In the genomic region with DNA sequence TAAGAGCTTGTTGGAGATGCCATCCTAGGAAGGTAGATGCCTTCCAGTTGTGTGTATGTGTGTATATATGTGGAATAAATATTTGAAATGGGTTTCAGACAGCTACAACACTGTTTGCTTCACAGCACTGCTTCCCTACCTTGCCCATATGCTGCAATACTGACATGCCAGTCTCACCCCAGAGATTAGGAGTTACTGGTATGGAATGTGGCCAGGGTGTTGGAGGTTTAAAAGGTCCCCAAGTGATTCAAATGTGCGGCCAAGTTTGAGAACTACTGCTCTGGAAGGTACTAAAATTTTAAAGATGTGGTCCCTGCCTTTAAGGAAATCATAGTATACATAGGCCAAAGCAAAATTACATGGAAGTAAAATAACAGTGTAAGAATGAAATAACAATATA, we compare ENCODE assay signal across 21 cellular contexts. TPM values are rescaled to one million over a fixed set of nuclear protein-coding genes. Genes with fewer than 3 reads are reported as not detected.
DNase-seq lines count a peak whose midpoint lies in the region; ATAC-seq, FAIRE-seq and TF ChIP-seq lines count a peak whose summit lies in the region.
"Had no signal": no experiment of that assay in that cellular context is flagged by ENCODE, and none has a peak within 500 bp of the region (broad histone marks: within the 10 kb centered on the region; RNA-seq: fewer than 3 reads in every experiment).

No MANE protein-coding gene starts in this region.

- CTCF ChIA-PET in activated naive CD4-positive, alpha-beta T cell treated with anti-CD3 and anti-CD28 coated beads for 36 hours (lab: Charles Lee) = no interaction called here

- no peak for TF ChIP-seq CTCF in dorsolateral prefrontal cortex (IDR thresholded peaks at IDR 0.05 in 54 of 56, conservative IDR thresholded peaks at IDR 0.05 in 2 of 56; ENCODE audit: low read depth in 1 of 56, partially characterized antibody in 56 of 56)

- no peak overlapping the region for H3K4me3 Mint-ChIP-seq in activated naive CD4-positive, alpha-beta T cell treated with anti-CD3 and anti-CD28 coated beads for 36 hours
- H3K4me3 Mint-ChIP-seq: B cell, CD14-positive monocyte, T-cell had no signal

- H3K27me3 ChIP-seq in stomach smooth muscle (ENCODE audit: control insufficient read depth in 1 of 2, insufficient read depth in 2 of 2, low read length in 2 of 2) (no peaks in the 10 kb centered on the region), dorsolateral prefrontal cortex (no peaks in the 10 kb centered on the region)

- no peaks in the 10 kb centered on the region for H3K36me3 ChIP-seq in stomach smooth muscle (ENCODE audit: control insufficient read depth in 2 of 2, insufficient read depth in 2 of 2, low read length in 2 of 2)

- H3K9me3 Mint-ChIP-seq in activated naive CD4-positive, alpha-beta T cell treated with anti-CD3 and anti-CD28 coated beads for 36 hours = peaks cover 6% of the 10 kb centered on the region
- H3K9me3 Mint-ChIP-seq: T-cell had no signal

- ATAC-seq in left ventricle myocardium superior (peak; percentile 30), GM21737 (IDR thresholded peaks at IDR 0.05; ENCODE audit: unreplicated experiment) (peak; percentile 18), HG03378 (IDR thresholded peaks at IDR 0.05; ENCODE audit: unreplicated experiment) (peak; percentile 10)
- ATAC-seq: A549, T-cell had no signal

- DNase-seq in left ventricle myocardium superior (no peak), cardiac septum (ENCODE audit: low spot score) (no peak), frontal cortex (ENCODE audit: low spot score in 2 of 2) (no peak), dorsolateral prefrontal cortex (no peak)
- DNase-seq in activated naive CD4-positive, alpha-beta T cell treated with anti-CD3 and anti-CD28 coated beads for 36 hours = no peak
- DNase-seq: EL; GF-D8; Kasumi-1; NCI-H1092; NCI-H1436; NCI-H1930; NK-92 treated with Interleukin-12 subunit alpha and Interleukin-12 subunit beta, amount 100 ng/mL, for 24 hours; T-cell had no signal

- H3K9ac ChIP-seq in stomach smooth muscle (ENCODE audit: low read length in 2 of 2) = no peak overlapping the region

- H3K27me3 Mint-ChIP-seq in activated naive CD4-positive, alpha-beta T cell treated with anti-CD3 and anti-CD28 coated beads for 36 hours (ENCODE audit: low read depth) = no peaks in the 10 kb centered on the region
- H3K27me3 Mint-ChIP-seq: B cell, T-cell had no signal

- FAIRE-seq in frontal cortex (lab: Jason Lieb, UNC) = no peak
- FAIRE-seq: A549, D721Med had no signal

- H3K4me3 ChIP-seq in stomach smooth muscle (ENCODE audit: low read length in 2 of 2) (no peak overlapping the region), dorsolateral prefrontal cortex (no peak overlapping the region)
- H3K4me3 ChIP-seq: A549 had no signal

- no peak overlapping the region for H3K27ac Mint-ChIP-seq in activated naive CD4-positive, alpha-beta T cell treated with anti-CD3 and anti-CD28 coated beads for 36 hours
- H3K27ac Mint-ChIP-seq: B cell, CD14-positive monocyte, T-cell had no signal

- peak overlapping the region; percentile 59 for H3K27ac ChIP-seq in stomach smooth muscle (ENCODE audit: low read length)
- H3K27ac ChIP-seq in dorsolateral prefrontal cortex = no peak overlapping the region
- H3K27ac ChIP-seq: A549, RWPE1 had no signal

- peaks cover 20% of the 10 kb centered on the region for H3K4me1 ChIP-seq in stomach smooth muscle (ENCODE audit: control insufficient read depth, insufficient read depth, low read length)

- no peaks in the 10 kb centered on the region for H3K9me3 ChIP-seq in stomach smooth muscle (ENCODE audit: control insufficient read depth in 2 of 2, low read length in 2 of 2)
- H3K9me3 ChIP-seq: A549 had no signal

- peaks cover 36% of the 10 kb centered on the region for H3K36me3 Mint-ChIP-seq in activated naive CD4-positive, alpha-beta T cell treated with anti-CD3 and anti-CD28 coated beads for 36 hours (ENCODE audit: low read depth)

- intact Hi-C loops in left ventricle myocardium superior (cut with micrococcal nuclease) (no loop called here), cardiac septum (cut with DNase I) (no loop called here), dorsolateral prefrontal cortex (cut with DNase I) (no loop called here)
- intact Hi-C loops in activated naive CD4-positive, alpha-beta T cell treated with anti-CD3 and anti-CD28 coated beads for 36 hours (cut with micrococcal nuclease) = loop anchor here (10.0 kb wide), 1 partner anchor 779 kb away; no protein-coding TSS in a partner anchor

- no peaks in the 10 kb centered on the region for H3K4me1 Mint-ChIP-seq in activated naive CD4-positive, alpha-beta T cell treated with anti-CD3 and anti-CD28 coated beads for 36 hours (ENCODE audit: low read depth)
- H3K4me1 Mint-ChIP-seq: B cell, T-cell had no signal

RNA-seq across cellular contexts. Expression of a gene that starts 39.5 kb away (rescaled TPM):
- 24.3 TPM for total RNA-seq in left ventricle myocardium superior
- total RNA-seq in cardiac septum = 23.8 TPM
- 14.7 TPM for total RNA-seq in frontal cortex
- total RNA-seq in dorsolateral prefrontal cortex = 10 to 100 TPM; 19.6 to 52.2 (median 33.4) TPM
- total RNA-seq in activated naive CD4-positive, alpha-beta T cell treated with anti-CD3 and anti-CD28 coated beads for 36 hours = 10 to 100 TPM; 15.5 to 18.5 TPM
